ENCODE assay signal across 8 cellular contexts in genomic region chrX:96683997-96684338, GRCh38. TPM values are rescaled to one million over a fixed set of nuclear protein-coding genes. Genes with fewer than 3 reads are reported as not detected.
DNase-seq lines count a peak whose midpoint lies in the region; ATAC-seq, FAIRE-seq and TF ChIP-seq lines count a peak whose summit lies in the region.

No MANE protein-coding gene starts in this region.

- H3K4me3 Mint-ChIP-seq in stimulated activated naive CD8-positive, alpha-beta T cell treated with anti-CD3 and anti-CD28 coated beads, Interleukin-15, amount 100 ng/mL, for 72 hours = peak overlapping the region; percentile 97 to 99

- ATAC-seq in A549 (no peak), GM19328 (IDR thresholded peaks at IDR 0.05; ENCODE audit: unreplicated experiment) (peak; percentile 4), GM19351 (IDR thresholded peaks at IDR 0.05; ENCODE audit: unreplicated experiment) (no peak)
- no peak for ATAC-seq in stimulated activated naive CD8-positive, alpha-beta T cell treated with anti-CD3 and anti-CD28 coated beads, Interleukin-15, amount 100 ng/mL, for 72 hours

- CTCF ChIA-PET in A549 (lab: Yijun Ruan, JAX) = interaction anchor here (1.1 kb wide), 1 partner anchor 11 kb away, joined by 3 read pairs; no protein-coding TSS in a partner anchor
- CTCF ChIA-PET in OCI-LY7 (lab: Charles Lee; ENCODE audit: unreplicated experiment) = no interaction called here

- H3K36me3 ChIP-seq in OCI-LY7 (ENCODE audit: insufficient read depth, low read length) = peaks cover 2% of the 10 kb centered on the region; the same call in 1 of the 2 replicates

- TF ChIP-seq POLR2A in A549 (IDR thresholded peaks at IDR 0.05; ENCODE audit: low read length) = no peak

- no peaks in the 10 kb centered on the region for H3K9me3 ChIP-seq in A549
- H3K9me3 ChIP-seq in OCI-LY7 (ENCODE audit: low read length) = no peaks in the 10 kb centered on the region

- peak overlapping the region; percentile 87 for H3K4me3 ChIP-seq in A549
- H3K4me3 ChIP-seq in OCI-LY7 (ENCODE audit: low read depth, low read length, poor library complexity, severe bottlenecking) = peak overlapping the region; percentile 89
- peak overlapping the region; percentile 74 for H3K4me3 ChIP-seq in fibroblast of the aortic adventitia (ENCODE audit: low read depth, low read length)

- BruUV-seq in OCI-LY7 (replicated peaks; lab: Mats Ljungman, UMichigan) = no TSS peak

- TF ChIP-seq EP300 in A549 (IDR thresholded peaks at IDR 0.05) = no peak

- H3K4me1 ChIP-seq in A549 (peaks cover 10% of the 10 kb centered on the region; the same call in 2 of the 3 replicates), OCI-LY7 (ENCODE audit: insufficient read depth, low read length, poor library complexity, severe bottlenecking) (peaks cover 7% of the 10 kb centered on the region)

- no peaks in the 10 kb centered on the region for H3K9me3 Mint-ChIP-seq in stimulated activated naive CD8-positive, alpha-beta T cell treated with anti-CD3 and anti-CD28 coated beads, Interleukin-15, amount 100 ng/mL, for 72 hours

- no peaks in the 10 kb centered on the region for H3K9me2 ChIP-seq in OCI-LY7 (ENCODE audit: insufficient read depth, low read length)

- no peaks in the 10 kb centered on the region for H3K27me3 Mint-ChIP-seq in stimulated activated naive CD8-positive, alpha-beta T cell treated with anti-CD3 and anti-CD28 coated beads, Interleukin-15, amount 100 ng/mL, for 72 hours

- 61% methylated on average over 8 of the region's 8 CpGs for WGBS in A549 (ENCODE audit: missing lambda C conversion rate)

- no peak overlapping the region for H3K27ac Mint-ChIP-seq in stimulated activated naive CD8-positive, alpha-beta T cell treated with anti-CD3 and anti-CD28 coated beads, Interleukin-15, amount 100 ng/mL, for 72 hours

- H4K20me1 ChIP-seq in OCI-LY7 (ENCODE audit: insufficient read depth, low read length) = no peaks in the 10 kb centered on the region

- intact Hi-C loops in OCI-LY7 (cut with micrococcal nuclease; ENCODE audit: unreplicated experiment) = loop anchor here (2.0 to 10.0 kb wide), 2 partner anchors 151 to 1225 kb away; no protein-coding TSS in a partner anchor

- DNase-seq in A549 (ENCODE audit: low read depth in 1 of 2, low spot score in 1 of 2) (no peak), OCI-LY7 (ENCODE audit: low spot score) (peak; percentile 49), fibroblast of the aortic adventitia (ENCODE audit: low read depth) (no peak), cerebellar cortex (ENCODE audit: low spot score) (no peak), HPDE6-E6E7 (ENCODE audit: extremely low spot score) (no peak)
- no peak for DNase-seq in stimulated activated naive CD8-positive, alpha-beta T cell treated with anti-CD3 and anti-CD28 coated beads, Interleukin-15, amount 100 ng/mL, for 72 hours

- peak overlapping the region; percentile 83 to 90 for H3K27ac ChIP-seq in A549
- peak overlapping the region; percentile 68 for H3K27ac ChIP-seq in OCI-LY7 (ENCODE audit: low read depth, low read length, poor library complexity, severe bottlenecking)

- no peak for TF ChIP-seq RAD21 in A549 (conservative IDR thresholded peaks at IDR 0.05 in 1 of 2, IDR thresholded peaks at IDR 0.05 in 1 of 2)

- no peak for TF ChIP-seq CTCF in A549 (IDR thresholded peaks at IDR 0.05)
- TF ChIP-seq CTCF in OCI-LY7 (conservative IDR thresholded peaks at IDR 0.05; ENCODE audit: low read length) = no peak
- no peak for TF ChIP-seq CTCF in fibroblast of the aortic adventitia (IDR thresholded peaks at IDR 0.05; ENCODE audit: insufficient read depth, low read length)

- POLR2A ChIA-PET in A549 (lab: Yijun Ruan, JAX) (interaction anchor here (0.6 kb wide), 1 partner anchor 11 kb away, joined by 5 read pairs; no protein-coding TSS in a partner anchor), OCI-LY7 (lab: Charles Lee) (interaction anchor here (0.9 kb wide), 1 partner anchor 12 kb away, joined by 3 read pairs; no protein-coding TSS in a partner anchor)

- H3K4me1 Mint-ChIP-seq in stimulated activated naive CD8-positive, alpha-beta T cell treated with anti-CD3 and anti-CD28 coated beads, Interleukin-15, amount 100 ng/mL, for 72 hours = peaks cover 22% of the 10 kb centered on the region

- FAIRE-seq in A549 (lab: Jason Lieb, UNC) = no peak

- peak overlapping the region; percentile 83; the same call in 1 of the 2 replicates for H2AFZ ChIP-seq in OCI-LY7 (ENCODE audit: low read length)

- H3K79me2 ChIP-seq in OCI-LY7 (ENCODE audit: insufficient read depth, low read depth, low read length) = peaks cover 31% of the 10 kb centered on the region

- H3K4me2 ChIP-seq in A549 (peak overlapping the region; percentile 87), OCI-LY7 (ENCODE audit: low read length) (peak overlapping the region; percentile 88)

TF ChIP-seq in A549, 52 proteins besides CTCF, POLR2A, EP300 and RAD21:
- TF ChIP-seq MAFK (IDR thresholded peaks at IDR 0.05; ENCODE audit: partially characterized antibody) (no peak), BCL3 (IDR thresholded peaks at IDR 0.05) (no peak), ZFP36 (IDR thresholded peaks at IDR 0.05; ENCODE audit: borderline replicate concordance, partially characterized antibody) (no peak), EHF (CRISPR knock-in tag; IDR thresholded peaks at IDR 0.05) (no peak), CBX8 (IDR thresholded peaks at IDR 0.05) (no peak), FOSL2 (IDR thresholded peaks at IDR 0.05) (no peak), FOSL2 (CRISPR knock-in tag; IDR thresholded peaks at IDR 0.05) (no peak), PHF8 (IDR thresholded peaks at IDR 0.05; ENCODE audit: borderline replicate concordance, low read depth) (no peak), HES2 (IDR thresholded peaks at IDR 0.05) (no peak), USF2 (IDR thresholded peaks at IDR 0.05) (no peak), POLR2AphosphoS2 (conservative IDR thresholded peaks at IDR 0.05; ENCODE audit: low read length) (no peak), FOSB (CRISPR knock-in tag; IDR thresholded peaks at IDR 0.05) (no peak), MYC (IDR thresholded peaks at IDR 0.05; ENCODE audit: borderline replicate concordance, low read length) (no peak), RFX5 (IDR thresholded peaks at IDR 0.05) (no peak), RARB (CRISPR knock-in tag; IDR thresholded peaks at IDR 0.05) (no peak), TFCP2L1 (CRISPR knock-in tag; IDR thresholded peaks at IDR 0.05) (no peak), NPAS2 (CRISPR knock-in tag; IDR thresholded peaks at IDR 0.05; ENCODE audit: borderline replicate concordance) (no peak)

RNA-seq across cellular contexts. Expression of gene DIAPH2, which starts 0.7 kb away (rescaled TPM):
- polyA plus RNA-seq in A549 (2011; rRNA removed) (7.6 and 10.0 TPM in 2 replicates), A549 (2017; fragmentation: RNase III; extraction: RNeasy Plus Mini Kit Qiagen cat#74134 plus additional on column Dnase treatment) (3.7 to 4.3 TPM (median 3.9 TPM) in 3 replicates)
- 1.1 and 1.2 TPM in 2 replicates for polyA plus RNA-seq in A549 (2012; cell fraction: cytosol; rRNA removed)
- polyA plus RNA-seq in A549 (2012; cell fraction: nucleus; rRNA removed) = 0.97 and 1.5 TPM in 2 replicates
- 9.8 and 10.6 TPM in 2 replicates for polyA minus RNA-seq in A549 (2011; rRNA and poly(A)+ RNA removed)
- total RNA-seq in OCI-LY7 (2014; rRNA removed; shearing (Covaris generic)) = 19.1 and 21.5 TPM in 2 replicates
- total RNA-seq in OCI-LY7 (2022) (21.3 and 22.5 TPM in 2 replicates), fibroblast of the aortic adventitia (ENCODE audit: low replicate concordance) (33.3 and 42.3 TPM in 2 replicates)
